8 cellular contexts compared by ENCODE assay signal in the genomic region with DNA sequence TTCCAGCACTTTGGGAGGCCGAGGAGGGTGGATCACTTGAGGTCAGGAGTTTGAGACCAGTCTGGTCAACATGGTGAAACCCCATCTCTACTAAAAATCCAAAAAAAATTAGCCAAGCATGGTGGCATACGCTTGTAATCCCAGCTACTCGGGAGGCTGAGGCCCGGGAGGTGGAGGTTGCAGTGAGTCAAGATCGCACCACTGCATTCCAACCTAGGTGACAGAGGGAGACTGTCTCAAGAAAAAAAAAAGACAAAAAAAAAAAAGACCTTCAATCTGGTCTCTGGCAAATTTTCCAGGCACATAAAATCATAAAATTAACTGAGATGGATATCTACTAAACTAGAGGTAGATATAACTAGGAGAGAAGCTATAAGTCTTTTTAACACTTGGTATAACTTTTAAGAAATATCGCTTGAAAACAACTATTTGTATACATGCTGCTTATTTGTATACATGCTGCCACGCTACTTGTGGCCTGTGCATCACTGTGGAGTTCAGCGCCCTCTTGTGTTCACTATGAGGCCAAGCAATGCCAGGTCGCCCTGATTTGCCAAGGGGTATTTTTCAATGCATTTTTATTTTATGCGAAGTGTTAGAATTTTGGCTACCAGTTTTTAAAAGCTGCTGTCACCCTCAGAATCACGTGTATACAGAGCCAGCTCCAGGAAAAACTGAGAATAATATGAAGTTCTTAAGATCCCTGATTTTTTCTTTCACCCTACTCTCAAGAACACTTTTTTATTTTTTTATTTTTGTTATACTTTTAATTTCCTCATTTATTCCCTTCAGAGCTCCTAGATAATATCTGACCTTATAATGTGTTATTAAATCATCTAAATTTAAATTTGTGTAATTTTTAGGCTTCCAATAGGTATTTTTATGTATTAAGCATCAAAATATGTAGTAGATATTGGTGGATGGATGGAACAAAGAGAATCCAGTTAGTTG. TPM values are rescaled to one million over a fixed set of nuclear protein-coding genes. Genes with fewer than 3 reads are reported as not detected.
DNase-seq lines count a peak whose midpoint lies in the region; ATAC-seq, FAIRE-seq and TF ChIP-seq lines count a peak whose summit lies in the region.

No MANE protein-coding gene starts in this region.

- H3K27ac Mint-ChIP-seq in activated T-cell treated with anti-CD3 and anti-CD28 coated beads, Interleukin-2, amount 50 U/mL, for 24 hours = no peak overlapping the region

- POLR2A ChIA-PET in PC-3 (lab: Charles Lee; ENCODE audit: unreplicated experiment) = no interaction called here

- H4K20me1 ChIP-seq in PC-3 (ENCODE audit: low read length) (no peaks in the 10 kb centered on the region), neural cell (ENCODE audit: insufficient read depth) (no peaks in the 10 kb centered on the region)

- TF ChIP-seq EP300 in neural cell (conservative IDR thresholded peaks at IDR 0.05; ENCODE audit: poor library complexity, severe bottlenecking) = no peak
- TF ChIP-seq EP300 in suprapubic skin (IDR thresholded peaks at IDR 0.05) = no peak

- H3K27ac ChIP-seq in PC-3 (ENCODE audit: low read length) = no peak overlapping the region
- H3K27ac ChIP-seq in neural cell (ENCODE audit: low read length) = no peak overlapping the region
- no peak overlapping the region for H3K27ac ChIP-seq in suprapubic skin

- H3K4me1 ChIP-seq in PC-3 (ENCODE audit: insufficient read depth, low read length) = no peaks in the 10 kb centered on the region
- H3K4me1 ChIP-seq in suprapubic skin = peaks cover 3% of the 10 kb centered on the region

- TF ChIP-seq CTCF in PC-3 (conservative IDR thresholded peaks at IDR 0.05; ENCODE audit: low read depth, low read length) = peak; percentile 93
- TF ChIP-seq CTCF in neural cell (IDR thresholded peaks at IDR 0.05; ENCODE audit: poor library complexity, severe bottlenecking) = peak; percentile 79
- peak; percentile 82 to 86 for TF ChIP-seq CTCF in suprapubic skin (IDR thresholded peaks at IDR 0.05)

- peaks cover 10% of the 10 kb centered on the region for H3K4me1 Mint-ChIP-seq in activated T-cell treated with anti-CD3 and anti-CD28 coated beads, Interleukin-2, amount 50 U/mL, for 24 hours (ENCODE audit: low read depth)

- H3K36me3 ChIP-seq in PC-3 (ENCODE audit: low read depth, low read length) = no peaks in the 10 kb centered on the region
- H3K36me3 ChIP-seq in neural cell (ENCODE audit: insufficient read depth, low read length) = no peaks in the 10 kb centered on the region
- H3K36me3 ChIP-seq in suprapubic skin = no peaks in the 10 kb centered on the region

- no peak overlapping the region for H3K4me3 Mint-ChIP-seq in activated T-cell treated with anti-CD3 and anti-CD28 coated beads, Interleukin-2, amount 50 U/mL, for 24 hours

- H3K27me3 ChIP-seq in PC-3 (ENCODE audit: low read length) (no peaks in the 10 kb centered on the region), neural cell (ENCODE audit: insufficient read depth, low read depth, low read length) (no peaks in the 10 kb centered on the region), suprapubic skin (no peaks in the 10 kb centered on the region)

- H3F3A ChIP-seq in PC-3 (ENCODE audit: low read length, unreplicated experiment) = no peaks in the 10 kb centered on the region
- no peaks in the 10 kb centered on the region for H3F3A ChIP-seq in neural cell (ENCODE audit: insufficient read depth, low read length, poor library complexity, severe bottlenecking)

- no peak for TF ChIP-seq POLR2A in suprapubic skin (IDR thresholded peaks at IDR 0.05)

- TF ChIP-seq RAD21 in neural cell (conservative IDR thresholded peaks at IDR 0.05) = peak; percentile 79

- H3K9me2 ChIP-seq in PC-3 (replicated peaks; ENCODE audit: low read length) (no peaks in the 10 kb centered on the region), neural cell (ENCODE audit: insufficient read depth, low read length) (no peaks in the 10 kb centered on the region)

- DNase-seq in Ammon's horn (ENCODE audit: low spot score) (peak; percentile 85), GM19239 (ENCODE audit: insufficient read length, low spot score) (peak; percentile 45), HT-29 (ENCODE audit: low spot score) (peak; percentile 74), PC-3 (peak; percentile 76), fibroblast of peridontal ligament (ENCODE audit: extremely low read depth) (peak; percentile 78), suprapubic skin (ENCODE audit: low spot score in 2 of 2) (no peak)
- DNase-seq in activated T-cell treated with anti-CD3 and anti-CD28 coated beads, Interleukin-2, amount 50 U/mL, for 24 hours = peak; percentile 64

- H3K4me3 ChIP-seq in PC-3 (ENCODE audit: low read length) (peak overlapping the region; percentile 41; the same call in 1 of the 2 replicates), neural cell (ENCODE audit: low read length) (no peak overlapping the region), suprapubic skin (no peak overlapping the region)

- H3K79me2 ChIP-seq in PC-3 (ENCODE audit: low read length) (no peaks in the 10 kb centered on the region), neural cell (replicated peaks; ENCODE audit: insufficient read depth, low read length) (no peaks in the 10 kb centered on the region)

- H3K9ac ChIP-seq in PC-3 (ENCODE audit: low read length) = no peak overlapping the region
- no peak overlapping the region for H3K9ac ChIP-seq in neural cell (ENCODE audit: low read length)

- FAIRE-seq in GM19239 (lab: Jason Lieb, UNC) = peak; percentile 90

- WGBS in suprapubic skin = 35% methylated on average over 11 of the region's 11 CpGs

- H3K27me3 Mint-ChIP-seq in activated T-cell treated with anti-CD3 and anti-CD28 coated beads, Interleukin-2, amount 50 U/mL, for 24 hours = no peaks in the 10 kb centered on the region

- ATAC-seq in PC-3 = peak; percentile 80

- intact Hi-C loops in PC-3 (cut with micrococcal nuclease) = loop anchor here (1.0 to 10.0 kb wide), 6 partner anchors 64 to 811 kb away; no protein-coding TSS in a partner anchor

- H2AFZ ChIP-seq in PC-3 (ENCODE audit: low read length) (peak overlapping the region; percentile 88), neural cell (ENCODE audit: low read depth, low read length) (no peak overlapping the region)

- CTCF ChIA-PET in PC-3 (lab: Charles Lee) = interaction anchor here (0.6 to 2.2 kb wide), 6 partner anchors 11 to 286 kb away, joined by 3 to 13 read pairs (median 3); no protein-coding TSS in a partner anchor

- no TSS peak for BruUV-seq in PC-3 (replicated peaks; lab: Mats Ljungman, UMichigan)

- no peaks in the 10 kb centered on the region for H3K36me3 Mint-ChIP-seq in activated T-cell treated with anti-CD3 and anti-CD28 coated beads, Interleukin-2, amount 50 U/mL, for 24 hours (ENCODE audit: low read depth)

- no peaks in the 10 kb centered on the region for H3K9me3 Mint-ChIP-seq in activated T-cell treated with anti-CD3 and anti-CD28 coated beads, Interleukin-2, amount 50 U/mL, for 24 hours

- no peaks in the 10 kb centered on the region for H3K9me3 ChIP-seq in PC-3 (ENCODE audit: low read length)
- H3K9me3 ChIP-seq in neural cell (ENCODE audit: low read length) = no peaks in the 10 kb centered on the region
- no peaks in the 10 kb centered on the region for H3K9me3 ChIP-seq in suprapubic skin

- H3K4me2 ChIP-seq in PC-3 (ENCODE audit: low read length) (peak overlapping the region; percentile 74), neural cell (ENCODE audit: low read length) (no peak overlapping the region)

TF ChIP-seq in neural cell, 6 proteins besides CTCF, POLR2A, EP300 and RAD21:
- peak; percentile 74 for TF ChIP-seq SMC3 (conservative IDR thresholded peaks at IDR 0.05; ENCODE audit: poor library complexity)
- TF ChIP-seq TAF1 (IDR thresholded peaks at IDR 0.05; ENCODE audit: low read depth) = no peak
- TF ChIP-seq MXI1 (conservative IDR thresholded peaks at IDR 0.05; ENCODE audit: poor library complexity, severe bottlenecking) = no peak
- TF ChIP-seq EZH2 (IDR thresholded peaks at IDR 0.05; ENCODE audit: borderline replicate concordance, insufficient read depth, low read length, poor library complexity, severe bottlenecking) = no peak
- TF ChIP-seq, protein P1, sequence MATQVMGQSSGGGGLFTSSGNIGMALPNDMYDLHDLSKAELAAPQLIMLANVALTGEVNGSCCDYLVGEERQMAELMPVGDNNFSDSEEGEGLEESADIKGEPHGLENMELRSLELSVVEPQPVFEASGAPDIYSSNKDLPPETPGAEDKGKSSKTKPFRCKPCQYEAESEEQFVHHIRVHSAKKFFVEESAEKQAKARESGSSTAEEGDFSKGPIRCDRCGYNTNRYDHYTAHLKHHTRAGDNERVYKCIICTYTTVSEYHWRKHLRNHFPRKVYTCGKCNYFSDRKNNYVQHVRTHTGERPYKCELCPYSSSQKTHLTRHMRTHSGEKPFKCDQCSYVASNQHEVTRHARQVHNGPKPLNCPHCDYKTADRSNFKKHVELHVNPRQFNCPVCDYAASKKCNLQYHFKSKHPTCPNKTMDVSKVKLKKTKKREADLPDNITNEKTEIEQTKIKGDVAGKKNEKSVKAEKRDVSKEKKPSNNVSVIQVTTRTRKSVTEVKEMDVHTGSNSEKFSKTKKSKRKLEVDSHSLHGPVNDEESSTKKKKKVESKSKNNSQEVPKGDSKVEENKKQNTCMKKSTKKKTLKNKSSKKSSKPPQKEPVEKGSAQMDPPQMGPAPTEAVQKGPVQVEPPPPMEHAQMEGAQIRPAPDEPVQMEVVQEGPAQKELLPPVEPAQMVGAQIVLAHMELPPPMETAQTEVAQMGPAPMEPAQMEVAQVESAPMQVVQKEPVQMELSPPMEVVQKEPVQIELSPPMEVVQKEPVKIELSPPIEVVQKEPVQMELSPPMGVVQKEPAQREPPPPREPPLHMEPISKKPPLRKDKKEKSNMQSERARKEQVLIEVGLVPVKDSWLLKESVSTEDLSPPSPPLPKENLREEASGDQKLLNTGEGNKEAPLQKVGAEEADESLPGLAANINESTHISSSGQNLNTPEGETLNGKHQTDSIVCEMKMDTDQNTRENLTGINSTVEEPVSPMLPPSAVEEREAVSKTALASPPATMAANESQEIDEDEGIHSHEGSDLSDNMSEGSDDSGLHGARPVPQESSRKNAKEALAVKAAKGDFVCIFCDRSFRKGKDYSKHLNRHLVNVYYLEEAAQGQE (IDR thresholded peaks at IDR 0.05; ENCODE audit: borderline replicate concordance) = no peak
- TF ChIP-seq POLR2AphosphoS5 (IDR thresholded peaks at IDR 0.05) = no peak

RNA-seq across cellular contexts. Expression of a gene that starts 26.7 kb away (rescaled TPM):
- total RNA-seq in HT-29 (2014; rRNA removed; shearing (Covaris generic)) = 45.2 and 56.8 TPM in 2 replicates
- total RNA-seq in PC-3 (2014; rRNA removed) (85.4 and 101 TPM in 2 replicates), suprapubic skin (10 to 100 TPM; 23.3 to 59.1 (median 32.6) TPM)
- 151 and 198 TPM in 2 replicates for polyA plus RNA-seq in neural cell
- polyA minus RNA-seq in neural cell = 102 and 103 TPM in 2 replicates

Comparison
In these comparisons a context has a peak if more than half of its experiments do, and no peak if none do; other contexts are left out.
1. DNase-seq: peak in Ammon's horn (single experiment), GM19239 (single experiment), HT-29 (single experiment), PC-3 (single experiment), activated T-cell treated with anti-CD3 and anti-CD28 coated beads, Interleukin-2, amount 50 U/mL, for 24 hours (single experiment) and fibroblast of peridontal ligament (single experiment); none in suprapubic skin (0 of 2).
2. Peak in every context shown above with its lines, with median percentiles within 50 percentile points of each other: CTCF ChIP-seq.